Comparison of ENCODE assay signal across 1 cellular context in genomic region chr4:48114396-48114795, GRCh38.
TF ChIP-seq lines count a peak whose summit lies in the region.

No MANE protein-coding gene starts in this region.

TF ChIP-seq in K562, 482 proteins besides CTCF, POLR2A, EP300 and RAD21:
- no peak for TF ChIP-seq GATAD2A (IDR thresholded peaks at IDR 0.05)
- no peak for TF ChIP-seq ZC3H11A (IDR thresholded peaks at IDR 0.05; ENCODE audit: low read depth, low read length)
- no peak for TF ChIP-seq GABPB1 (CRISPR knock-in tag; IDR thresholded peaks at IDR 0.05)
